ENCODE assay signal across 8 cellular contexts in the genomic region with DNA sequence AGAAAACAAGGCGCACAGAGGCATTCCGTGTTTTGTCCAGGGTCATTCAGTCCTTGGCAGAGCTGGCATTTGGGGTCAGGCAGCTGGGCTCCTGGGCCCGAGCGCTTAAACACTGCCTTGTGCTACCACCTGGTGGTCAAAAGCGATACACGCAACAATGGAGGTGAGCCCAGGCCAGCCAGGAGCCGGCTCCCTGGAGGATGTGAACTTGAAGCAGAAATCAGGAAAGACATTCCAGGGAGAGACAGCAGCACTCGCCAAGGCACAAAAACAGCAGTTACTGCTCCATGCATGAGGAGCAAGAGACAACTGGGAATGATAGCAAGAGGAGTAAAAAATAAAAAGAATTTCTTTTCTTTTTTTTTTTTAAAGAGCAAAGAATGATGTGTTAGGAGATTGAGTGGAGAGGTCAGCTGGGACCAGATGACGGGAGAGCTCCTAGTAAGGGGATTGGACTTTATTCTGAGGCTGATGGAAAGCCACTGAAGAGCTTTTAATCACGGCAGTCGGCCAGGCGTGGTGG. TPM values are rescaled to one million over a fixed set of nuclear protein-coding genes. Genes with fewer than 3 reads are reported as not detected.
DNase-seq lines count a peak whose midpoint lies in the region; ATAC-seq lines count a peak whose summit lies in the region.

No MANE protein-coding gene starts in this region.

- no CpG with 5 or more reads among the region's 12 CpGs for WGBS in neuronal stem cell (ENCODE audit: extremely low coverage in 2 of 2, insufficient read length in 2 of 2, insufficient replicate concordance in 1 of 2), 2 donors

- peaks cover 1% of the 10 kb centered on the region for H3K4me1 Mint-ChIP-seq in activated T-cell treated with anti-CD3 and anti-CD28 coated beads, Interleukin-2, amount 50 U/mL, for 24 hours (ENCODE audit: low read depth)

- DNase-seq in DMS 273 treated with DMSO at 0.1 percent for 48 hours (lab: John Stamatoyannopoulos, UW) (peak; percentile 9), OCI-M1 (lab: John Stamatoyannopoulos, UW) (peak; percentile 78), fibroblast of peridontal ligament (ENCODE audit: extremely low read depth) (peak; percentile 75), neuronal stem cell (ENCODE audit: low spot score) (peak; percentile 75), substantia nigra (lab: John Stamatoyannopoulos, UW) (peak in 48 of 49 donors; percentile 3 to 79 (median 56))
- peak; percentile 74 for DNase-seq in activated T-cell treated with anti-CD3 and anti-CD28 coated beads, Interleukin-2, amount 50 U/mL, for 24 hours

- no peak overlapping the region for H4K91ac ChIP-seq in neuronal stem cell (ENCODE audit: low read depth, low read length, poor library complexity)

- no peaks in the 10 kb centered on the region for H3K27me3 ChIP-seq in neuronal stem cell (ENCODE audit: control insufficient read depth in 3 of 3, insufficient read depth in 3 of 3, low read depth in 1 of 3, low read length in 3 of 3)

- H2AK5ac ChIP-seq in neuronal stem cell (ENCODE audit: low read depth, low read length), result no peak overlapping the region

- H3K4me1 ChIP-seq in neuronal stem cell (ENCODE audit: control insufficient read depth in 2 of 2, insufficient read depth in 1 of 2, low read depth in 1 of 2, low read length in 2 of 2), result no peaks in the 10 kb centered on the region

- H4K8ac ChIP-seq in neuronal stem cell (ENCODE audit: low read depth, low read length), result peak overlapping the region; percentile 17

- H3K27me3 Mint-ChIP-seq in activated T-cell treated with anti-CD3 and anti-CD28 coated beads, Interleukin-2, amount 50 U/mL, for 24 hours, result peaks cover 2% of the 10 kb centered on the region

- no peaks in the 10 kb centered on the region for H3K9me3 Mint-ChIP-seq in activated T-cell treated with anti-CD3 and anti-CD28 coated beads, Interleukin-2, amount 50 U/mL, for 24 hours

- ATAC-seq in GM19467 (IDR thresholded peaks at IDR 0.05; ENCODE audit: unreplicated experiment) (peak; percentile 93), HG03558 (IDR thresholded peaks at IDR 0.05; ENCODE audit: extremely low read depth, unreplicated experiment) (peak; percentile 91)

- H2BK12ac ChIP-seq in neuronal stem cell (ENCODE audit: low read length), result no peak overlapping the region

- H3K18ac ChIP-seq in neuronal stem cell (ENCODE audit: low read length), result no peak overlapping the region

- H2BK5ac ChIP-seq in neuronal stem cell (ENCODE audit: low read length), result no peak overlapping the region

- H3K14ac ChIP-seq in neuronal stem cell (ENCODE audit: low read length), result no peak overlapping the region

- H2BK15ac ChIP-seq in neuronal stem cell (ENCODE audit: low read length), result no peak overlapping the region

- no peak overlapping the region for H3K4me3 ChIP-seq in neuronal stem cell (ENCODE audit: low read length in 2 of 2)

- no peaks in the 10 kb centered on the region for H3K9me3 ChIP-seq in neuronal stem cell (replicated peaks in 1 of 2; ENCODE audit: control insufficient read depth in 2 of 2, insufficient read depth in 1 of 2, low read depth in 1 of 2, low read length in 2 of 2)

- H2AFZ ChIP-seq in neuronal stem cell (ENCODE audit: low read length), result no peak overlapping the region

- H2BK120ac ChIP-seq in neuronal stem cell (ENCODE audit: low read depth, low read length), result no peak overlapping the region

- H3K9ac ChIP-seq in neuronal stem cell (ENCODE audit: low read depth, low read length, poor library complexity), result no peak overlapping the region

- H3K4ac ChIP-seq in neuronal stem cell (ENCODE audit: low read length), result no peak overlapping the region

- H3K27ac Mint-ChIP-seq in activated T-cell treated with anti-CD3 and anti-CD28 coated beads, Interleukin-2, amount 50 U/mL, for 24 hours, result no peak overlapping the region

- no peaks in the 10 kb centered on the region for H3K79me1 ChIP-seq in neuronal stem cell (ENCODE audit: low read depth, low read length)

- H3K4me3 Mint-ChIP-seq in activated T-cell treated with anti-CD3 and anti-CD28 coated beads, Interleukin-2, amount 50 U/mL, for 24 hours, result no peak overlapping the region

- no peaks in the 10 kb centered on the region for H3K36me3 ChIP-seq in neuronal stem cell (replicated peaks in 1 of 2; ENCODE audit: control insufficient read depth in 2 of 2, insufficient read depth in 2 of 2, low read length in 2 of 2)

- no peak overlapping the region for H3K4me2 ChIP-seq in neuronal stem cell (ENCODE audit: insufficient read depth, low read length, poor library complexity, severe bottlenecking)

- no peak overlapping the region for H3K23ac ChIP-seq in neuronal stem cell (ENCODE audit: low read depth, low read length, poor library complexity)

- no peaks in the 10 kb centered on the region for H3K36me3 Mint-ChIP-seq in activated T-cell treated with anti-CD3 and anti-CD28 coated beads, Interleukin-2, amount 50 U/mL, for 24 hours (ENCODE audit: low read depth)

- H3K27ac ChIP-seq in neuronal stem cell (replicated peaks; ENCODE audit: low read length), result no peak overlapping the region
- H3K27ac ChIP-seq in substantia nigra (ENCODE audit: low read depth, low read length, poor library complexity, severe bottlenecking), result no peak overlapping the region

RNA-seq across cellular contexts. Expression of gene SCYGR8, which starts 20.7 kb away (rescaled TPM):
- not detected for polyA plus RNA-seq in neuronal stem cell (2013, experiment 1 of 2)
- not detected for polyA plus RNA-seq in neuronal stem cell (2013, experiment 2 of 2)

RNA-seq across cellular contexts. Expression of gene SCYGR7, which starts 38.3 kb away (rescaled TPM):
- polyA plus RNA-seq in neuronal stem cell (2013, experiment 1 of 2), result not detected
- polyA plus RNA-seq in neuronal stem cell (2013, experiment 2 of 2), result not detected

RNA-seq across cellular contexts. Expression of gene SCYGR6, which starts 41.9 kb away (rescaled TPM):
- polyA plus RNA-seq in neuronal stem cell (2013, experiment 1 of 2), result not detected
- polyA plus RNA-seq in neuronal stem cell (2013, experiment 2 of 2), result not detected

RNA-seq across cellular contexts. Expression of gene CCL20, which starts 47.2 kb away (rescaled TPM):
- not detected for polyA plus RNA-seq in neuronal stem cell (2013, experiment 1 of 2)
- polyA plus RNA-seq in neuronal stem cell (2013, experiment 2 of 2), result not detected

RNA-seq across cellular contexts. Expression of gene SLC19A3, which starts 48.6 kb away (rescaled TPM):
- 0.73 TPM for polyA plus RNA-seq in neuronal stem cell (2013, experiment 1 of 2)
- 0.72 TPM for polyA plus RNA-seq in neuronal stem cell (2013, experiment 2 of 2)

Comparison
In these comparisons a context has a peak if more than half of its experiments do, and no peak if none do; other contexts are left out.
1. DNase-seq: peak in every context shown above with its lines; median percentile 78 in OCI-M1; 75 in fibroblast of peridontal ligament; 75 in neuronal stem cell; 74 in activated T-cell treated with anti-CD3 and anti-CD28 coated beads, Interleukin-2, amount 50 U/mL, for 24 hours; 56 in substantia nigra; 9 in DMS 273 treated with DMSO at 0.1 percent for 48 hours.